Comparison of ENCODE assay signal across 8 cellular contexts in genomic region chr12:76348079-76348901, GRCh38. TPM values are rescaled to one million over a fixed set of nuclear protein-coding genes. Genes with fewer than 3 reads are reported as not detected.
A peak's percentile ranks its signal among the peaks of the same experiment; 100 is the strongest.
DNase-seq lines count a peak whose midpoint lies in the region; ATAC-seq and TF ChIP-seq lines count a peak whose summit lies in the region.

Gene BBS10 (minus strand): TSS chr12:76348415. CDS start chr12:76348358, 57 bp downstream.

- TF ChIP-seq POLR2A in lower leg skin (IDR thresholded peaks at IDR 0.05): no peak

- H3K27me3 ChIP-seq in duodenal mucosa (ENCODE audit: control insufficient read depth in 1 of 2, insufficient read depth in 2 of 2, low read length in 2 of 2): no peaks in the 10 kb centered on the region

- intact Hi-C loops in CD14-positive monocyte (cut with micrococcal nuclease): loop anchor here (10.0 kb wide), 2 partner anchors 107 to 263 kb away; partner anchors contain the start of gene NAP1L1 (in 1 of the 2)
- intact Hi-C loops in lower leg skin (cut with DNase I; ENCODE audit: low total_unique reads): no loop called here

- DNase-seq in CD14-positive monocyte (ENCODE audit: low spot score) (peak; percentile 92), NCI-H526 treated with DMSO at 0.1 percent for 48 hours (lab: John Stamatoyannopoulos, UW) (peak; percentile 88), lower leg skin (ENCODE audit: low spot score in 2 of 2) (peak; percentile 90 to 97)
- peak; percentile 77 to 80 for DNase-seq in activated CD4-positive, alpha-beta T cell treated with anti-CD3 and anti-CD28 coated beads, Interleukin-2, amount 50 U/mL, for 4 hours
- peak; percentile 80 to 85 for DNase-seq in stimulated activated CD4-positive, alpha-beta T cell treated with anti-CD3 and anti-CD28 coated beads, Interleukin-4, amount 100 ng/mL, for 48 hours (ENCODE audit: low read depth in 2 of 2)

- H3K4me1 Mint-ChIP-seq in CD14-positive monocyte: peaks cover 24% of the 10 kb centered on the region

- H3K4me1 ChIP-seq in duodenal mucosa (ENCODE audit: control insufficient read depth in 1 of 2, insufficient read depth in 2 of 2, low read length in 2 of 2): peaks cover 6 to 14% of the 10 kb centered on the region in 2 donors

- TF ChIP-seq CTCF in CD14-positive monocyte (IDR thresholded peaks at IDR 0.05) (peak; percentile 12), lower leg skin (IDR thresholded peaks at IDR 0.05) (no peak)

- ATAC-seq in GM19328 (IDR thresholded peaks at IDR 0.05; ENCODE audit: unreplicated experiment) (peak; percentile 97), HG03520 (IDR thresholded peaks at IDR 0.05; ENCODE audit: unreplicated experiment) (peak; percentile 96)

- H3K27ac ChIP-seq in duodenal mucosa (ENCODE audit: low read depth, low read length): peak within 1 kb of the TSS; percentile 70

- no peaks in the 10 kb centered on the region for H3K36me3 ChIP-seq in duodenal mucosa (ENCODE audit: control insufficient read depth in 1 of 2, insufficient read depth in 2 of 2, low read length in 2 of 2)

- peaks cover 6 to 21% of the 10 kb centered on the region in 2 donors for H3K36me3 Mint-ChIP-seq in CD14-positive monocyte

- H3K27ac Mint-ChIP-seq in CD14-positive monocyte: peak within 1 kb of the TSS; percentile 85 to 93 (median 91)

- H3K9me3 ChIP-seq in duodenal mucosa (ENCODE audit: control insufficient read depth in 1 of 2, low read length in 2 of 2): no peaks in the 10 kb centered on the region

- no peaks in the 10 kb centered on the region for H3K9me3 Mint-ChIP-seq in CD14-positive monocyte

- peak within 1 kb of the TSS; percentile 83 to 93 for H3K4me3 ChIP-seq in duodenal mucosa (ENCODE audit: low read depth in 1 of 2, low read length in 2 of 2)
- H3K4me3 ChIP-seq in lower leg skin (ENCODE audit: low read depth, poor library complexity, severe bottlenecking): peak within 1 kb of the TSS; percentile 66

- WGBS in lower leg skin, 2 donors: 1% methylated on average over 45 to 47 of the region's 49 CpGs

- peaks cover 0 to 4% (median 0%) of the 10 kb centered on the region in 3 donors for H3K27me3 Mint-ChIP-seq in CD14-positive monocyte (ENCODE audit: low read depth in 3 of 3)

- peak within 1 kb of the TSS; percentile 89 to 93 for H3K4me3 Mint-ChIP-seq in CD14-positive monocyte

- peak within 1 kb of the TSS; percentile 68 to 73 for H3K9ac ChIP-seq in duodenal mucosa (ENCODE audit: low read depth in 1 of 2, low read length in 2 of 2)

RNA-seq across cellular contexts. Expression of gene BBS10, which starts in this region (rescaled TPM):
- polyA plus RNA-seq in CD14-positive monocyte: 1 to 10 TPM; 1.4 to 1.8 TPM
- 10 to 100 TPM in 2 of 4 donors, 1 to 10 TPM in 2; 7.8 to 14.0 (median 9.6) TPM for total RNA-seq in lower leg skin

Comparison
In these comparisons a context has a peak if more than half of its experiments do, and no peak if none do; other contexts are left out.
1. Peak in every context shown above with its lines: DNase-seq, ATAC-seq, H3K4me3 ChIP-seq and H3K27ac ChIP-seq.